ENCODE assay signal across 1 cellular context in the genomic region with DNA sequence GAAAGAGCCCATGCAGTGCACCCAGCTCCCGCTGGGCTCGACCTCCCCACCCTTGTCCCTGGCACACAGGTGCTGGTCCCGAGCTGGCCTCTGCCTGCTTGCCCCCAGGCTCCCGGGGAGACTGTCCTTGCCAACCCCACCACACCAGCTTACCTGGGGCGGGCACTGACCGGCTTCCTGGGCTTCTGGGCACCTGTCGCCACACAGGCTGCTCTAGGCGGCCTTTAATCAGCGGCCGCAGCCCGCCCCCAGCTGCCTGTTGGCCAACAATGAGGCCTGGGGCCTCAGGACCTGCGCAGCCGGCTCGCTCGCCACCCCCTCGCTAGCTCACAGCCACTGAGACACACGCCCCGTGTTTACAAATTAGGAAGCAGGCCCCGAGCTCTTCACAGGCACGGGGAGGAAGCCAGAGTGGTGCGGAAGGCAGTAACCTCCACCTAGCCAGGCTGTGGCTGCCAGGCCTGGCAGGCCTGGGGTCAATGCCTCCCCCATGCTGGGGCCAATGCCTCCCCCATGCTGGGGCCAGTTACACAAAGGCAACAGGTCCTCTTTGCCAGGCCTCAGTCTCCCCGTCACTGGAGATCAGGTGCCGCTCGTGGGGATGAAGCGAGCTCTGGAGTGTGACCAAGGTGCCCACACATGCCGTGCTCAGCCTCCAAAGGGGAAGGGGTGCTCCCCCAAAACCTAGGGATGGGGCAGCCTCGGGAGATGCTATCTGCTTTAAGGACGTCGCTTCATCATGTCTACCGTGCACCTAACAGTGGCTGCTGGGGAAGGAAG.
A peak's percentile ranks its signal among the peaks of the same experiment; 100 is the strongest.
TF ChIP-seq lines count a peak whose summit lies in the region.

TREX2 (minus strand) TSS at position 201 of the 780 bp plus-strand sequence. CDS start 626 bp downstream, outside the sequence.

TF ChIP-seq in K562, 482 proteins besides CTCF, POLR2A, EP300 and RAD21:
- TF ChIP-seq POLR2G (IDR thresholded peaks at IDR 0.05; ENCODE audit: low read depth, low read length) (peak; percentile 64), MAFK (IDR thresholded peaks at IDR 0.05; ENCODE audit: low read length) (no peak)
